Comparison of ENCODE assay signal across 9 cellular contexts in the genomic region with DNA sequence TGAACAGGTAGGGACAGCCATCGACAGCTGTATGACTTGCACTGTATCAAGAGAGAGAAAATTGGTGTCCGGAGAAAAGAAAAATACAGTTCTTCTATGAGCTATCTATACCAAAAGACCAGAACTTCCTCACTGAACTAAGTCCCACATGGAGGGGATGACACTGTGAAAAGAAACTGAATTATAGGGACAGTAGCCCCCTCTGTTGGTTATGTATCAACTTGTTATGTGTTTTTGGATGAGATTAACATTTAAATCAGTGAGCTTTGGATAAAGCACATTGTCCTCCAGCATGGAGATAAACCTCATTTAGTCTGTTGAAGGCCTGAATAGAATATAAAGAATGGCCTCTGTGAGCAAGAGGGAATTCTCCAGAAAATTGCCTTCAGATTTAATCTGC.
DNase-seq lines count a peak whose midpoint lies in the region; ATAC-seq and TF ChIP-seq lines count a peak whose summit lies in the region.
"Had no signal": no experiment of that assay in that cellular context is flagged by ENCODE, and none has a peak within 500 bp of the region (broad histone marks: within the 10 kb centered on the region; RNA-seq: fewer than 3 reads in every experiment).

No MANE protein-coding gene starts in this region.

- in situ Hi-C loops in G401 (cut with HindIII; ENCODE audit: low sequenced_read_pairs): no loop called here
- in situ Hi-C loops in astrocyte of the spinal cord (cut with HindIII; ENCODE audit: low sequenced_read_pairs): no loop called here

- DNase-seq in G401 (ENCODE audit: low spot score) (peak; percentile 11), MV-4-11 (lab: John Stamatoyannopoulos, UW) (peak; percentile 23), astrocyte of the spinal cord (ENCODE audit: low read depth, low spot score) (peak; percentile 25), lung microvascular endothelial cell (ENCODE audit: low read depth in 2 of 2) (peak; percentile 29 to 63), mesenteric fat pad (ENCODE audit: low spot score) (no peak)
- no peak for DNase-seq in stimulated activated CD4-positive, alpha-beta T cell treated with anti-CD3 and anti-CD28 coated beads, Interleukin-12 subunit alpha, Interleukin-12 subunit beta, amount 100 ng/mL, for 4 hours
- DNase-seq: Right ventricle myocardium superior had no signal

- ATAC-seq in GM21526 (IDR thresholded peaks at IDR 0.05; ENCODE audit: low FRiP score, unreplicated experiment) (no peak), HG03469 (IDR thresholded peaks at IDR 0.05; ENCODE audit: unreplicated experiment) (no peak)

- no peak overlapping the region for H3K4me3 ChIP-seq in astrocyte of the spinal cord (ENCODE audit: low read depth, low read length)

- peak; percentile 11 for TF ChIP-seq CTCF in astrocyte of the spinal cord (IDR thresholded peaks at IDR 0.05; ENCODE audit: low read depth, low read length)

Comparison
In these comparisons a context has a peak if more than half of its experiments do, and no peak if none do; other contexts are left out.
1. DNase-seq: peak in G401 (single experiment), MV-4-11 (single experiment), astrocyte of the spinal cord (single experiment) and lung microvascular endothelial cell (2 of 2); none in stimulated activated CD4-positive, alpha-beta T cell treated with anti-CD3 and anti-CD28 coated beads, Interleukin-12 subunit alpha, Interleukin-12 subunit beta, amount 100 ng/mL, for 4 hours (single experiment) and mesenteric fat pad (single experiment).